Comparison of ENCODE assay signal across 2 cellular contexts in the genomic region with DNA sequence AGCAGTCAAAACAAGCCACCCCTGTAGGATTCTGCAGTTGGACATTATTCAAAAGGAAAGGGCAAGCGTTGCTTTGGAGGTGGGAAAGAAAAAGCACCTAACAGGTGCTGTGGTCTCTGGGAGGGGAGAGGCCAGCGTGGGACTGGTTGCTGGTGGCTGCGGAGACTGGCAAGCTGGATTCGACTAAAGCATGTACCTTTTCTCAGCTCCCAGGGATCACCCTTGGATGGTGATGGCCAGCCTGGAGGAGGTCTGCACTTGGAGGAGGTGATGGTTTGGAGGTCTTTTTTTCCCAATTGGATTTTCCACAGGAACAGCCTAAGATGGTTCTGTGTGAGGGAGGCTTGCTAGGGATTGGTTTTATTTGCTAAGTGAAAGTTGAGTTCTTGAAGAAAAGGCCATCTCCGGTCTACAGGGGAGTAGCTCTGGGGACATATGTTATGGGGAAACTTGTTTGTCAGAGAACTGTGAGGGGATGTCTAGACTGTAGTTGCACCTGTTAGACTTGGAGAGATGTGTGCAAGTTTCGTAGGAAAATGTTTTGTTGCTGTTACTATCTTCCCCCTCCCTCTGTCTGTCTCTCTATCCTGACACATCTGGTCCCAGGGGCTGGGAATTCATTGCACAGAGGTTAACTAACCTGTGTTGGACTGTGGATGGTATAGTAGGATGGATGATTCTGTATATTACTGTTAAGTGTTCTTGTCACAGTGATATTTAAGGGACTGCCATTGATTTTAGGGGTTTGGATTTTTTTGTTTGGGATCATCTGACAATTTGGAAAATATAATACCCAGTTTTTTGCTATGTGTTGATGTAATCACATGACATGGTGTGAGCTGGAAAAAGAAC.
TF ChIP-seq lines count a peak whose summit lies in the region.

No MANE protein-coding gene starts in this region.

TF ChIP-seq in IMR-90, 13 proteins besides CTCF, POLR2A, EP300 and RAD21:
- no peak for TF ChIP-seq CHD1 (IDR thresholded peaks at IDR 0.05; ENCODE audit: low read depth, low read length)
- no peak for TF ChIP-seq RCOR1 (IDR thresholded peaks at IDR 0.05; ENCODE audit: insufficient replicate concordance, low read length)
- TF ChIP-seq FOS (IDR thresholded peaks at IDR 0.05; ENCODE audit: low read depth, low read length) = no peak
- TF ChIP-seq MAFK (IDR thresholded peaks at IDR 0.05; ENCODE audit: low read depth, low read length) = no peak

TF ChIP-seq in HepG2, 621 proteins besides CTCF, POLR2A, EP300 and RAD21:
- TF ChIP-seq ZNF781 (CRISPR knock-in tag; IDR thresholded peaks at IDR 0.05; ENCODE audit: borderline replicate concordance, not compliant biosample characterization) (no peak), ZNF792 (CRISPR knock-in tag; IDR thresholded peaks at IDR 0.05) (no peak), RBAK (CRISPR knock-in tag; IDR thresholded peaks at IDR 0.05) (no peak), HNRNPUL1 (IDR thresholded peaks at IDR 0.05; ENCODE audit: low read depth, low read length) (no peak), PHF21A (CRISPR knock-in tag; IDR thresholded peaks at IDR 0.05) (no peak)
